ENCODE assay signal across 12 cellular contexts in the genomic region with DNA sequence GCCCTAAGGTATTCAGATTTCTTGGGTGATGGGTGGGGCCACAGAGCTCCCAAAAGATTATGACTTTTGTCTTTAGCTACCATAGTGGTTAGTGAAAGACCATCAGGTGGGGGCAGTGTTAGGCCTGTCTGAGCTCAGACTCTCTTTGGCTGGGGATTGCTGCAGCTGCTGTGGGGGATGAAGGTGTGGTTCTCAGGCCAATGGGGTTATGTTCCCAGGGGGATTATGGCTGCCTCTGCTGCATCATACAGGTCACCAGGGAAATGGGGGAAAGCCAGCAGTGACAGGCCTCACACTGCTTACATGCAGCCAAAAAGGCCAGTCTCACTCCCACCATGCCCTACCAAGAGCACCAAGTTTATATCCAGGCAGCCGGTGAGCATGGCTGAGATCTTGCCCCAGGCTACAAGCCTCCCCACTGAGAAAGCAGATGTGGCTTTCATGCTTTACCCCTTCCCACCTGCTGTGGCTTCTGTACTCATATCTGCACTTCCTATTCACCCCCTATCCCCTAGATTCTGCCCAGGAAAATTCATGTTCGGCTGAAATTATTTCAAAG. TPM values are rescaled to one million over a fixed set of nuclear protein-coding genes. Genes with fewer than 3 reads are reported as not detected.
DNase-seq lines count a peak whose midpoint lies in the region; ATAC-seq, FAIRE-seq and TF ChIP-seq lines count a peak whose summit lies in the region.
"Had no signal": no experiment of that assay in that cellular context is flagged by ENCODE, and none has a peak within 500 bp of the region (broad histone marks: within the 10 kb centered on the region; RNA-seq: fewer than 3 reads in every experiment).

No MANE protein-coding gene starts in this region.

- H3K4me3 ChIP-seq in Loucy (ENCODE audit: low read length, poor library complexity, severe bottlenecking) (no peak overlapping the region), kidney (ENCODE audit: low read length in 2 of 2) (no peak overlapping the region)

- peaks cover 13% of the 10 kb centered on the region for H3K27me3 Mint-ChIP-seq in nephron progenitor cell (ENCODE audit: low read depth, poor library complexity)

- H3K4me1 ChIP-seq in Loucy (ENCODE audit: insufficient read depth, low read length, poor library complexity, severe bottlenecking) (peaks cover 4% of the 10 kb centered on the region), kidney (ENCODE audit: control insufficient read depth in 1 of 2, insufficient read depth in 1 of 2, low read depth in 1 of 2, low read length in 2 of 2) (no peaks in the 10 kb centered on the region)

- no peaks in the 10 kb centered on the region for H3K9me2 ChIP-seq in Loucy (replicated peaks; ENCODE audit: low read depth, low read length)

- no peaks in the 10 kb centered on the region for H4K20me1 ChIP-seq in Loucy (ENCODE audit: insufficient read depth, low read length, poor library complexity, severe bottlenecking)

- H3K4me3 Mint-ChIP-seq in nephron progenitor cell = no peak overlapping the region
- H3K4me3 Mint-ChIP-seq: T-helper 1 cell treated with Interleukin-12 subunit alpha and Interleukin-12 subunit beta and Interleukin-4 antibody, amounts not matched to agents 30 μg/mL and 1 μg/mL, for 36 hours had no signal

- H3K9me3 ChIP-seq in Loucy (ENCODE audit: insufficient read depth, low read depth, low read length) = no peaks in the 10 kb centered on the region; the same call in 1 of the 2 replicates
- H3K9me3 ChIP-seq in kidney (ENCODE audit: control insufficient read depth in 1 of 2, low read length in 2 of 2) = no peaks in the 10 kb centered on the region

- H3K9me3 Mint-ChIP-seq in nephron progenitor cell = peaks cover 26% of the 10 kb centered on the region

- no peak overlapping the region for H3K27ac ChIP-seq in kidney (ENCODE audit: low read depth in 2 of 2, low read length in 2 of 2)

- H3K4me2 ChIP-seq in Loucy (ENCODE audit: low read depth, low read length, poor library complexity, severe bottlenecking) = no peak overlapping the region

- DNase-seq in COLO668 (lab: John Stamatoyannopoulos, UW; ENCODE audit: unreplicated experiment) = peak; percentile 13
- DNase-seq in amniotic stem cell (lab: John Stamatoyannopoulos, UW) = no peak
- DNase-seq in NCI-H526 (lab: John Stamatoyannopoulos, UW) = no peak
- DNase-seq in nephron progenitor cell = no peak
- no peak for DNase-seq in kidney
- DNase-seq: activated naive CD4-positive, alpha-beta T cell treated with Interleukin-2 at 50 U/mL for 16 hours; islet precursor cell; NCI-H2029 had no signal

- no peaks in the 10 kb centered on the region for H3K36me3 Mint-ChIP-seq in nephron progenitor cell (ENCODE audit: low read depth)

- H3K79me2 ChIP-seq in Loucy (ENCODE audit: insufficient read depth, low read length) = no peaks in the 10 kb centered on the region

- H3K9ac ChIP-seq in Loucy (ENCODE audit: low read depth, low read length, poor library complexity, severe bottlenecking) (no peak overlapping the region), kidney (ENCODE audit: low read length in 2 of 2) (no peak overlapping the region)

- ATAC-seq in GM19395 (IDR thresholded peaks at IDR 0.05; ENCODE audit: unreplicated experiment) (peak; percentile 90), HG02938 (IDR thresholded peaks at IDR 0.05; ENCODE audit: unreplicated experiment) (peak; percentile 89)

- no peak overlapping the region for H3K27ac Mint-ChIP-seq in nephron progenitor cell
- H3K27ac Mint-ChIP-seq: T-helper 1 cell treated with Interleukin-12 subunit alpha and Interleukin-12 subunit beta and Interleukin-4 antibody, amounts not matched to agents 30 μg/mL and 1 μg/mL, for 36 hours had no signal

- FAIRE-seq in kidney (lab: Jason Lieb, UNC) = no peak

- intact Hi-C loops in kidney (cut with DNase I) = no loop called here

- no peaks in the 10 kb centered on the region for H3K4me1 Mint-ChIP-seq in nephron progenitor cell

- TF ChIP-seq CTCF in Loucy (conservative IDR thresholded peaks at IDR 0.05; ENCODE audit: low read length) (peak; percentile 22), nephron progenitor cell (IDR thresholded peaks at IDR 0.05) (no peak), kidney (IDR thresholded peaks at IDR 0.05; ENCODE audit: borderline replicate concordance, extremely low read depth, insufficient read depth) (no peak)

- no peak overlapping the region for H2AFZ ChIP-seq in Loucy (ENCODE audit: low read length)

- no peaks in the 10 kb centered on the region for H3K27me3 ChIP-seq in Loucy (ENCODE audit: insufficient read depth, low read length, poor library complexity, severe bottlenecking)

- H3F3A ChIP-seq in Loucy (ENCODE audit: low read depth) = no peaks in the 10 kb centered on the region

- H3K36me3 ChIP-seq in Loucy (ENCODE audit: insufficient read depth, low read length) (no peaks in the 10 kb centered on the region), kidney (ENCODE audit: control insufficient read depth in 1 of 2, insufficient read depth in 2 of 2, low read length in 2 of 2) (no peaks in the 10 kb centered on the region)

RNA-seq across cellular contexts. Expression of gene CNTF, which starts 24.8 kb away (rescaled TPM):
- total RNA-seq in kidney = 1.2 TPM
- 0.41 TPM for polyA plus RNA-seq in kidney (ENCODE audit: insufficient read depth, low read depth, low replicate concordance)
